Comparison of ENCODE assay signal across 1 cellular context in the genomic region with DNA sequence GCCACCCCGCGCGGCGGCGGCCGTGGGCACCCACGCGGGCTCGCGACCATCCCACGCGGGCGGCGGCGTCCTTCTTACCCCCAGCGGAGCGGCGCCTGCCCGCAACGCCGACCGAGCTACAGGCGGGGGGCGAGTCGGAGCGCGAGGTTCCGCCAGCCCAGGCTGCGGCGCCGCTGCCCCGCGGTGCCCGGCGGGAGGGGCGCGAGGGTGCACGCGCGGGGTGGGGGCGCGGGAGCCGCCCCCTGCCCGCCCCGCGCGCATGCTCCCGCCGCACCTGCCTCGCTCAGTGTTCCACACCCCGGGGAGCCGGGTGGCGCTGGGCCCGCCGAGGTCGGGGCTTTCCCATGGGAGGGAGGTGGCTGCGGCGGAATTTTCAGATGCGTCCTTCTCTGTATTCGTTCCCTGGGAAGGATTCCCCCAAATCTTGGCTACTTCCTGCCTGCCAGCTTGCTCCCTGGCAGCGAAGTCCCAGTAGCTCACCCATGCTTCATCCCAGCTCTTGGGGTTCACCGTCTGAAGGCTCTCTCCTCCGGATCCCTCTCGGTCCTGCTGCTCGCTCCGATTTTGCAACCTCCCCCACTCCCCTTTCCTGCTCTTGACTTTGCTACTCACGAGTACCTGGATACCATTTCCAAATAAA.
TF ChIP-seq lines count a peak whose summit lies in the region.

A gene (minus strand): TSS at position 189 of the 640 bp plus-strand sequence. CDS start 103,286 bp downstream, outside the sequence.

TF ChIP-seq in SK-N-SH treated with all-trans-retinoic acid at 6 μM for 48 hours, 23 proteins besides CTCF, POLR2A, EP300 and RAD21 (continued from another document):
- no peak for TF ChIP-seq CSDC2 (CRISPR knock-in tag; IDR thresholded peaks at IDR 0.05)
- TF ChIP-seq ESRRG (CRISPR knock-in tag; IDR thresholded peaks at IDR 0.05), result no peak
- TF ChIP-seq, protein P1, sequence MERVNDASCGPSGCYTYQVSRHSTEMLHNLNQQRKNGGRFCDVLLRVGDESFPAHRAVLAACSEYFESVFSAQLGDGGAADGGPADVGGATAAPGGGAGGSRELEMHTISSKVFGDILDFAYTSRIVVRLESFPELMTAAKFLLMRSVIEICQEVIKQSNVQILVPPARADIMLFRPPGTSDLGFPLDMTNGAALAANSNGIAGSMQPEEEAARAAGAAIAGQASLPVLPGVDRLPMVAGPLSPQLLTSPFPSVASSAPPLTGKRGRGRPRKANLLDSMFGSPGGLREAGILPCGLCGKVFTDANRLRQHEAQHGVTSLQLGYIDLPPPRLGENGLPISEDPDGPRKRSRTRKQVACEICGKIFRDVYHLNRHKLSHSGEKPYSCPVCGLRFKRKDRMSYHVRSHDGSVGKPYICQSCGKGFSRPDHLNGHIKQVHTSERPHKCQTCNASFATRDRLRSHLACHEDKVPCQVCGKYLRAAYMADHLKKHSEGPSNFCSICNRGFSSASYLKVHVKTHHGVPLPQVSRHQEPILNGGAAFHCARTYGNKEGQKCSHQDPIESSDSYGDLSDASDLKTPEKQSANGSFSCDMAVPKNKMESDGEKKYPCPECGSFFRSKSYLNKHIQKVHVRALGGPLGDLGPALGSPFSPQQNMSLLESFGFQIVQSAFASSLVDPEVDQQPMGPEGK (CRISPR knock-in tag; IDR thresholded peaks at IDR 0.05; ENCODE audit: borderline replicate concordance), result no peak
